12 cellular contexts compared by ENCODE assay signal in the genomic region with DNA sequence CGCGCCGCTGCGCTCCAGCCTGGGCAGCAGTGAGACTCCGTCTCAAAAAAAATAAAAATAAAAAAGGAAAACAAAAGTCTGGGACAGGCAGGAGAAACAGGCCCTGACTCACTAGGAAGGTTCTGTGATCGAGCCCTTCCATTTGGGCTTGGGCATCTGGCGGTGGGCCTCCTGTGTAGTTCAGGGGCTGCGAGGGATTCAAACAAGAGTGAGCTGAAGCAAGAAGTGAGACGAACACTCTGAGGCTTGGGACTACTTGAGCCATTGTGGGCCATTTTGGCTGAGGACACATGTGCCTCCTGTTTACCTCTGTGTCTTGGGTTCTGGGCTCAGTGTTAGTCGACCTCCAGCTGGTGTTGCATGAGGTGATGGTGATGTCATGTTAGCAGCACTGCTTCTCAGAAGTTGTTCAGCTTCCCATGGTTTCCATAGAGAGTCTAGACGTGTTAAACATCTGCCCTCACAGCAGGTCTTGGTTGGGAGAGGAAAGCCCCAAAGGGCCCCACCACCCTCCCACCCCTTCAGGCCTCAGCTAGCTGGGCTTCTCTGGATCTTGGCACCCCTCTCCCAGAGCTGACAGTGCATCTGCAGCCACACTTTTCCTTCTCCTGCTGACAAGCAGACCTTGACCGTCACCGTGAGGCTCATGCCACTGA. TPM values are rescaled to one million over a fixed set of nuclear protein-coding genes. Genes with fewer than 3 reads are reported as not detected.
DNase-seq lines count a peak whose midpoint lies in the region; ATAC-seq and TF ChIP-seq lines count a peak whose summit lies in the region.
"Had no signal": no experiment of that assay in that cellular context is flagged by ENCODE, and none has a peak within 500 bp of the region (broad histone marks: within the 10 kb centered on the region; RNA-seq: fewer than 3 reads in every experiment).

No MANE protein-coding gene starts in this region.

- H3K27me3 ChIP-seq in naive thymus-derived CD4-positive, alpha-beta T cell (ENCODE audit: control insufficient read depth in 2 of 2, insufficient read depth in 2 of 2, low read length in 2 of 2), result no peaks in the 10 kb centered on the region
- H3K27me3 ChIP-seq in Peyer's patch, result no peaks in the 10 kb centered on the region
- H3K27me3 ChIP-seq: BLaER1 treated with 17β-estradiol and CSF1 and Interleukin-3, amounts not matched to agents 10 nM and 100 nM had no signal

- peak overlapping the region; percentile 55 to 99 (median 93) for H3K27ac Mint-ChIP-seq in naive thymus-derived CD4-positive, alpha-beta T cell

- CTCF ChIA-PET in naive thymus-derived CD4-positive, alpha-beta T cell (lab: Charles Lee), result interaction anchor here (0.5 to 12.5 kb wide), 15 partner anchors 9 to 1083 kb away, joined by 3 to 229 read pairs (median 5); partner anchors contain the start of gene MED15

- peak; percentile 43 for DNase-seq in AG10803 (ENCODE audit: low read depth)
- DNase-seq in M059J (ENCODE audit: low read depth), result peak; percentile 14
- DNase-seq in brain pericyte (ENCODE audit: low read depth, low spot score), result peak; percentile 45
- peak in 1 of 9 donors; percentile 47 for DNase-seq in naive thymus-derived CD4-positive, alpha-beta T cell
- DNase-seq in DMS153 treated with DMSO at 0.1 percent for 48 hours (lab: John Stamatoyannopoulos, UW; ENCODE audit: unreplicated experiment), result no peak
- no peak for DNase-seq in Peyer's patch
- no peak for DNase-seq in DMS114 treated with DMSO at 0.1 percent for 48 hours (lab: John Stamatoyannopoulos, UW; ENCODE audit: unreplicated experiment)
- DNase-seq in AG20443 (ENCODE audit: low spot score), result no peak
- DNase-seq: stimulated activated CD4-positive, alpha-beta T cell treated with anti-CD3 and anti-CD28 coated beads, Interleukin-4, amount 100 ng/mL, for 1 hour; stimulated activated naive CD8-positive, alpha-beta T cell treated with anti-CD3 and anti-CD28 coated beads, Interleukin-15, Interleukin-2, amounts not matched to agents 100 U/mL and 50 U/mL, for 24 hours had no signal

- POLR2A ChIA-PET in naive thymus-derived CD4-positive, alpha-beta T cell (lab: Charles Lee), result interaction anchor here (0.9 to 26.4 kb wide), 8 partner anchors 16 to 147 kb away, joined by 3 to 738 read pairs (median 6); partner anchors contain the start of gene MED15

- no peak for TF ChIP-seq CTCF in AG10803 (conservative IDR thresholded peaks at IDR 0.05; ENCODE audit: low read length)
- TF ChIP-seq CTCF in Peyer's patch (IDR thresholded peaks at IDR 0.05), result no peak

- H3K9me3 ChIP-seq in naive thymus-derived CD4-positive, alpha-beta T cell (ENCODE audit: control insufficient read depth in 2 of 3, low read length in 3 of 3), result no peaks in the 10 kb centered on the region
- H3K9me3 ChIP-seq in Peyer's patch, result no peaks in the 10 kb centered on the region
- H3K9me3 ChIP-seq: BLaER1 treated with 17β-estradiol and CSF1 and Interleukin-3, amounts not matched to agents 10 nM and 100 nM had no signal

- peak overlapping the region; percentile 18 for H3K27ac ChIP-seq in naive thymus-derived CD4-positive, alpha-beta T cell (ENCODE audit: low read depth, low read length)
- H3K27ac ChIP-seq in Peyer's patch, result peak overlapping the region in 1 of 4 donors; percentile 10
- H3K27ac ChIP-seq: BLaER1 treated with 17β-estradiol and CSF1 and Interleukin-3, amounts not matched to agents 10 nM and 100 nM; VCaP had no signal

- no peak for ATAC-seq in naive thymus-derived CD4-positive, alpha-beta T cell
- ATAC-seq: stimulated activated naive CD8-positive, alpha-beta T cell treated with anti-CD3 and anti-CD28 coated beads, Interleukin-15, Interleukin-2, amounts not matched to agents 100 U/mL and 50 U/mL, for 24 hours had no signal

- intact Hi-C loops in naive thymus-derived CD4-positive, alpha-beta T cell (cut with micrococcal nuclease), result loop anchor here in 1 of 2 donors (5.0 kb wide), 1 partner anchor 148 kb away; no protein-coding TSS in a partner anchor

- peaks cover 68 to 77% of the 10 kb centered on the region in 2 donors for H3K4me1 ChIP-seq in naive thymus-derived CD4-positive, alpha-beta T cell (ENCODE audit: control insufficient read depth in 2 of 2, insufficient read depth in 2 of 2, low read length in 2 of 2)
- H3K4me1 ChIP-seq in Peyer's patch, result peaks cover 0 to 25% (median 16%) of the 10 kb centered on the region in 4 donors

- H3K9me3 Mint-ChIP-seq in naive thymus-derived CD4-positive, alpha-beta T cell, result peaks cover 0 to 5% (median 0%) of the 10 kb centered on the region in 11 donors

- H3K27me3 Mint-ChIP-seq in naive thymus-derived CD4-positive, alpha-beta T cell, result no peaks in the 10 kb centered on the region

- TF ChIP-seq POLR2A in Peyer's patch (IDR thresholded peaks at IDR 0.05), result no peak

- peaks cover 60 to 90% (median 79%) of the 10 kb centered on the region in 7 donors for H3K4me1 Mint-ChIP-seq in naive thymus-derived CD4-positive, alpha-beta T cell

- H3K4me3 ChIP-seq in AG10803 (ENCODE audit: low read length) (no peak overlapping the region), Peyer's patch (no peak overlapping the region)
- peak overlapping the region; percentile 16 for H3K4me3 ChIP-seq in naive thymus-derived CD4-positive, alpha-beta T cell (ENCODE audit: low read length)
- H3K4me3 ChIP-seq: BLaER1 treated with 17β-estradiol and CSF1 and Interleukin-3, amounts not matched to agents 10 nM and 100 nM had no signal

- H3K4me3 Mint-ChIP-seq in naive thymus-derived CD4-positive, alpha-beta T cell, result peak overlapping the region; percentile 49 to 86 (median 58)

- peaks cover 0 to 38% (median 12%) of the 10 kb centered on the region in 3 experiments for H3K36me3 ChIP-seq in naive thymus-derived CD4-positive, alpha-beta T cell (ENCODE audit: control insufficient read depth in 2 of 3, insufficient read depth in 3 of 3, low read length in 3 of 3)
- H3K36me3 ChIP-seq in Peyer's patch, result peaks cover 0 to 71% (median 0%) of the 10 kb centered on the region in 3 donors

- H3K36me3 Mint-ChIP-seq in naive thymus-derived CD4-positive, alpha-beta T cell, result peaks cover 5 to 57% (median 14%) of the 10 kb centered on the region in 5 donors

RNA-seq across cellular contexts. Expression of gene MED15, which starts 57.8 kb away (rescaled TPM):
- 22.3 and 27.9 TPM in 2 replicates for total RNA-seq in M059J (2014; rRNA removed; shearing (Covaris generic))
- 100 to 1,000 TPM; 169 to 235 (median 201) TPM for total RNA-seq in naive thymus-derived CD4-positive, alpha-beta T cell
- polyA plus RNA-seq in naive thymus-derived CD4-positive, alpha-beta T cell, result 10 to 100 TPM; 24.3 to 76.6 TPM
- 100 to 1,000 TPM; 115 to 215 (median 161) TPM for total RNA-seq in Peyer's patch

Comparison
In these comparisons a context has a peak if more than half of its experiments do, and no peak if none do; other contexts are left out.
1. DNase-seq: peak in AG10803 (single experiment), M059J (single experiment) and brain pericyte (single experiment); none in DMS153 treated with DMSO at 0.1 percent for 48 hours (single experiment), Peyer's patch (0 of 3), DMS114 treated with DMSO at 0.1 percent for 48 hours (single experiment) and AG20443 (single experiment).